In genomic region chr3:152376351-152377183, GRCh38 we compare ENCODE assay signal across 8 cellular contexts.
DNase-seq lines count a peak whose midpoint lies in the region; ATAC-seq, FAIRE-seq and TF ChIP-seq lines count a peak whose summit lies in the region.

No MANE protein-coding gene starts in this region.

- intact Hi-C loops in CD8-positive, alpha-beta T cell (cut with DNase I, micrococcal nuclease): loop anchor here in 1 of 2 experiments (1.0 kb wide), 1 partner anchor 8 kb away; no protein-coding TSS in a partner anchor
- intact Hi-C loops in activated T-helper 1 cell treated with anti-CD3 and anti-CD28 coated beads, Interleukin-12 subunit alpha, Interleukin-12 subunit beta, Interleukin-2, Interleukin-4 antibody, amounts not matched to agents 30 ng/mL and 10 ng/mL and 1 ng/mL, durations not matched to agents 14 hours and 24 hours and 36 hours (cut with micrococcal nuclease): no loop called here
- intact Hi-C loops in mammary epithelial cell (cut with micrococcal nuclease): no loop called here

- peaks cover 11% of the 10 kb centered on the region for H3K36me3 ChIP-seq in CD8-positive, alpha-beta T cell (ENCODE audit: insufficient read depth, low read length)
- H3K36me3 ChIP-seq in small intestine (ENCODE audit: control insufficient read depth in 2 of 2, insufficient read depth in 2 of 2, low read length in 2 of 2): no peaks in the 10 kb centered on the region
- H3K36me3 ChIP-seq in mammary epithelial cell (ENCODE audit: insufficient read depth, low read length): no peaks in the 10 kb centered on the region

- ATAC-seq in CD8-positive, alpha-beta T cell: peak; percentile 21
- ATAC-seq in GM19438 (IDR thresholded peaks at IDR 0.05; ENCODE audit: low read depth, unreplicated experiment) (peak; percentile 81), HG03378 (IDR thresholded peaks at IDR 0.05; ENCODE audit: unreplicated experiment) (peak; percentile 76)

- no peak for DNase-seq in CD8-positive, alpha-beta T cell
- DNase-seq in activated T-helper 1 cell treated with anti-CD3 and anti-CD28 coated beads, Interleukin-12 subunit alpha, Interleukin-12 subunit beta, Interleukin-2, Interleukin-4 antibody, amounts not matched to agents 30 ng/mL and 10 ng/mL and 1 ng/mL, durations not matched to agents 14 hours and 24 hours and 36 hours (ENCODE audit: low spot score): no peak
- DNase-seq in lung microvascular endothelial cell (ENCODE audit: low read depth in 2 of 2) (peak; percentile 40 to 62), putamen (ENCODE audit: low spot score) (no peak), small intestine (no peak), mammary epithelial cell (no peak)

- H3K9me3 Mint-ChIP-seq in CD8-positive, alpha-beta T cell: peaks cover 4% of the 10 kb centered on the region
- no peaks in the 10 kb centered on the region for H3K9me3 Mint-ChIP-seq in activated T-helper 1 cell treated with anti-CD3 and anti-CD28 coated beads, Interleukin-12 subunit alpha, Interleukin-12 subunit beta, Interleukin-2, Interleukin-4 antibody, amounts not matched to agents 30 ng/mL and 10 ng/mL and 1 ng/mL, durations not matched to agents 14 hours and 24 hours and 36 hours

- peaks cover 65% of the 10 kb centered on the region for H3K36me3 Mint-ChIP-seq in CD8-positive, alpha-beta T cell
- H3K36me3 Mint-ChIP-seq in activated T-helper 1 cell treated with anti-CD3 and anti-CD28 coated beads, Interleukin-12 subunit alpha, Interleukin-12 subunit beta, Interleukin-2, Interleukin-4 antibody, amounts not matched to agents 30 ng/mL and 10 ng/mL and 1 ng/mL, durations not matched to agents 14 hours and 24 hours and 36 hours (ENCODE audit: low read depth): peaks cover 27% of the 10 kb centered on the region

- no peak overlapping the region for H3K4me2 ChIP-seq in mammary epithelial cell (ENCODE audit: insufficient read depth, low read depth, low read length)

- peaks cover 46% of the 10 kb centered on the region for H3K4me1 ChIP-seq in CD8-positive, alpha-beta T cell (ENCODE audit: insufficient read depth, low read length)
- no peaks in the 10 kb centered on the region for H3K4me1 ChIP-seq in small intestine (ENCODE audit: control insufficient read depth in 2 of 2, insufficient read depth in 1 of 2, low read depth in 1 of 2, low read length in 1 of 2)
- no peaks in the 10 kb centered on the region for H3K4me1 ChIP-seq in mammary epithelial cell (ENCODE audit: insufficient read depth, low read length)

- H3K9me3 ChIP-seq in CD8-positive, alpha-beta T cell (ENCODE audit: low read length): no peaks in the 10 kb centered on the region
- H3K9me3 ChIP-seq in small intestine (ENCODE audit: control insufficient read depth, low read depth) (no peaks in the 10 kb centered on the region), mammary epithelial cell (replicated peaks; ENCODE audit: insufficient read depth, low read length) (no peaks in the 10 kb centered on the region)

- BruUV-seq in mammary epithelial cell (replicated peaks; lab: Mats Ljungman, UMichigan): no TSS peak

- in situ Hi-C loops in mammary epithelial cell (cut with MboI; ENCODE audit: low sequenced_read_pairs in 2 of 2): no loop called here

- no peak overlapping the region for H3K4me3 ChIP-seq in CD8-positive, alpha-beta T cell (ENCODE audit: low read depth, low read length)
- H3K4me3 ChIP-seq in small intestine (ENCODE audit: low read depth in 1 of 2, low read length in 2 of 2) (no peak overlapping the region), mammary epithelial cell (replicated peaks in 1 of 3; ENCODE audit: insufficient read depth in 1 of 3, low read depth in 2 of 3, low read length in 3 of 3) (no peak overlapping the region)

- no peaks in the 10 kb centered on the region for H4K20me1 ChIP-seq in mammary epithelial cell (ENCODE audit: insufficient read depth, low read length)

- no peaks in the 10 kb centered on the region for H3K27me3 ChIP-seq in CD8-positive, alpha-beta T cell (ENCODE audit: insufficient read depth, low read length)
- H3K27me3 ChIP-seq in small intestine (ENCODE audit: control insufficient read depth in 2 of 2, insufficient read depth in 2 of 2, low read length in 2 of 2) (no peaks in the 10 kb centered on the region), mammary epithelial cell (ENCODE audit: insufficient read depth, low read length) (no peaks in the 10 kb centered on the region)

- CTCF ChIA-PET in CD8-positive, alpha-beta T cell (lab: Charles Lee): interaction anchor here (0.8 to 1.0 kb wide), 2 partner anchors 17 to 193 kb away, joined by 3 read pairs; no protein-coding TSS in a partner anchor
- CTCF ChIA-PET in mammary epithelial cell (lab: Charles Lee; ENCODE audit: low non-redundant PET): interaction anchor here (0.6 kb wide), 1 partner anchor 902 kb away, joined by 4 read pairs; no protein-coding TSS in a partner anchor

- H3K4me3 Mint-ChIP-seq in CD8-positive, alpha-beta T cell: no peak overlapping the region
- H3K4me3 Mint-ChIP-seq in activated T-helper 1 cell treated with anti-CD3 and anti-CD28 coated beads, Interleukin-12 subunit alpha, Interleukin-12 subunit beta, Interleukin-2, Interleukin-4 antibody, amounts not matched to agents 30 ng/mL and 10 ng/mL and 1 ng/mL, durations not matched to agents 14 hours and 24 hours and 36 hours: no peak overlapping the region

- H3K27ac ChIP-seq in CD8-positive, alpha-beta T cell (ENCODE audit: low read depth, low read length): no peak overlapping the region
- H3K27ac ChIP-seq in small intestine (ENCODE audit: low read depth in 1 of 2, low read length in 1 of 2): peak overlapping the region in 1 of 2 donors; percentile 11
- no peak overlapping the region for H3K27ac ChIP-seq in mammary epithelial cell (ENCODE audit: insufficient read depth, low read depth, low read length)

- H3K9ac ChIP-seq in mammary epithelial cell (ENCODE audit: insufficient read depth, low read length): no peak overlapping the region

- TF ChIP-seq CTCF in CD8-positive, alpha-beta T cell (IDR thresholded peaks at IDR 0.05): no peak
- TF ChIP-seq CTCF in mammary epithelial cell (conservative IDR thresholded peaks at IDR 0.05 in 1 of 2, IDR thresholded peaks at IDR 0.05 in 1 of 2; ENCODE audit: extremely low read depth in 1 of 2, insufficient read depth in 1 of 2, low read depth in 1 of 2, low read length in 2 of 2): no peak

- no peak overlapping the region for H2AFZ ChIP-seq in mammary epithelial cell (ENCODE audit: low read depth, low read length)

- peak overlapping the region; percentile 82 for H3K27ac Mint-ChIP-seq in CD8-positive, alpha-beta T cell
- H3K27ac Mint-ChIP-seq in activated T-helper 1 cell treated with anti-CD3 and anti-CD28 coated beads, Interleukin-12 subunit alpha, Interleukin-12 subunit beta, Interleukin-2, Interleukin-4 antibody, amounts not matched to agents 30 ng/mL and 10 ng/mL and 1 ng/mL, durations not matched to agents 14 hours and 24 hours and 36 hours: peak overlapping the region; percentile 76

- no peaks in the 10 kb centered on the region for H3K27me3 Mint-ChIP-seq in CD8-positive, alpha-beta T cell (ENCODE audit: low read depth)
- H3K27me3 Mint-ChIP-seq in activated T-helper 1 cell treated with anti-CD3 and anti-CD28 coated beads, Interleukin-12 subunit alpha, Interleukin-12 subunit beta, Interleukin-2, Interleukin-4 antibody, amounts not matched to agents 30 ng/mL and 10 ng/mL and 1 ng/mL, durations not matched to agents 14 hours and 24 hours and 36 hours (ENCODE audit: insufficient read depth): no peaks in the 10 kb centered on the region

- H3K4me1 Mint-ChIP-seq in CD8-positive, alpha-beta T cell (ENCODE audit: low read depth): peaks cover 78% of the 10 kb centered on the region
- H3K4me1 Mint-ChIP-seq in activated T-helper 1 cell treated with anti-CD3 and anti-CD28 coated beads, Interleukin-12 subunit alpha, Interleukin-12 subunit beta, Interleukin-2, Interleukin-4 antibody, amounts not matched to agents 30 ng/mL and 10 ng/mL and 1 ng/mL, durations not matched to agents 14 hours and 24 hours and 36 hours (ENCODE audit: low read depth): peaks cover 56% of the 10 kb centered on the region

- dilution Hi-C loops in mammary epithelial cell (cut with HindIII; ENCODE audit: low sequenced_read_pairs): no loop called here

- POLR2A ChIA-PET in CD8-positive, alpha-beta T cell (lab: Charles Lee): interaction anchor here (1.0 to 1.2 kb wide), 2 partner anchors 17 to 20 kb away, joined by 3 to 4 read pairs; no protein-coding TSS in a partner anchor

- WGBS in small intestine, 3 donors: 66 to 89% (median 86%) methylated on average over 9 of the region's 9 CpGs
- 93% methylated on average over 9 of the region's 9 CpGs for WGBS in mammary epithelial cell (ENCODE audit: low coverage, missing lambda C conversion rate)

- H3K79me2 ChIP-seq in mammary epithelial cell (ENCODE audit: insufficient read depth, low read length): peaks cover 83% of the 10 kb centered on the region

- FAIRE-seq in small intestine (lab: Jason Lieb, UNC): no peak

Comparison
In these comparisons a context has a peak if more than half of its experiments do, and no peak if none do; other contexts are left out.
1. ATAC-seq: peak in every context shown above with its lines; median percentile 81 in GM19438; 76 in HG03378; 21 in CD8-positive, alpha-beta T cell.
2. DNase-seq: peak in lung microvascular endothelial cell (2 of 2); none in CD8-positive, alpha-beta T cell (0 of 7), activated T-helper 1 cell treated with anti-CD3 and anti-CD28 coated beads, Interleukin-12 subunit alpha, Interleukin-12 subunit beta, Interleukin-2, Interleukin-4 antibody, amounts not matched to agents 30 ng/mL and 10 ng/mL and 1 ng/mL, durations not matched to agents 14 hours and 24 hours and 36 hours (single experiment), putamen (single experiment), small intestine (single experiment) and mammary epithelial cell (single experiment).